Comparison of ENCODE assay signal across 21 cellular contexts in genomic region chr3:110423276-110423675, GRCh38.
"Had no signal": no experiment of that assay in that cellular context is flagged by ENCODE, and none has a peak within 500 bp of the region (broad histone marks: within the 10 kb centered on the region; RNA-seq: fewer than 3 reads in every experiment).

No MANE protein-coding gene starts in this region.

- H3K27ac ChIP-seq: HL-60, RWPE1 had no signal

- DNase-seq: KBM-7, NCI-H1092, NCI-H1105 treated with DMSO at 0.1 percent for 48 hours, NCI-H1417 treated with DMSO at 0.1 percent for 48 hours, NCI-H146, NCI-H1694 treated with DMSO at 0.1 percent for 48 hours, NCI-H1930, NCI-H2081, NCI-H2107, NCI-H2171, NCI-H226, NCI-H446, NCI-H510A treated with DMSO at 0.1 percent for 48 hours, NCI-H526 treated with DMSO at 0.1 percent for 48 hours, NCI-H748 treated with DMSO at 0.1 percent for 48 hours, PC-3, SHP77, T-helper 2 cell had no signal

- ATAC-seq: Panc1, PC-3 had no signal
